Comparison of ENCODE assay signal across 19 cellular contexts in the genomic region with DNA sequence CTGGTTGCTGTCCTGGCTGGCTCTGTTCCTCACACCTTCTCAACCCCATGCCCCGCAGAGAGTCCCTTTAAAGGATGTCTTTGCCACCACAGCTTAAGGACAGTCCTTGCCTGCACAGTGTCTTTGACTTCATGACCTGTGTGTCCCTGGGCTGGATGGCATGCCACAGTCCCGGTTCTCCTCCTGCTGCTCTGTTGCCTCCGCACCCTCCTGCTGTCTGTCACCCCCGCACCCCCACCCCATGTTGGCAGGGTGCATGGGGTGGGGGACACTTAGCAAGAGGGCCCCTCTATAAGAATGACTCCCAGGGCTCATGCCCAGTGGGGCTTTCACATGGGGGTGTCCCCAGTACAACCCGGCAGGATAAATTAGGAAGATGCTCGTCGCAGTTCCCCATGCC. TPM values are rescaled to one million over a fixed set of nuclear protein-coding genes. Genes with fewer than 3 reads are reported as not detected.
DNase-seq lines count a peak whose midpoint lies in the region; ATAC-seq, FAIRE-seq and TF ChIP-seq lines count a peak whose summit lies in the region.
"Had no signal": no experiment of that assay in that cellular context is flagged by ENCODE, and none has a peak within 500 bp of the region (broad histone marks: within the 10 kb centered on the region; RNA-seq: fewer than 3 reads in every experiment).

No MANE protein-coding gene starts in this region.

- peaks cover 24% of the 10 kb centered on the region for H3K4me1 ChIP-seq in Panc1 (ENCODE audit: control insufficient read depth, insufficient read depth, low read length)
- H3K4me1 ChIP-seq in H1 (replicated peaks in 1 of 4; ENCODE audit: control insufficient read depth in 3 of 4, insufficient read depth in 4 of 4, low read length in 3 of 4): peaks cover 0 to 4% (median 3%) of the 10 kb centered on the region in 4 experiments; a peak in 5 of 7 replicates
- H3K4me1 ChIP-seq in esophagus muscularis mucosa: no peaks in the 10 kb centered on the region

- H3K9me3 Mint-ChIP-seq in osteocyte (ENCODE audit: unreplicated experiment): peaks cover 4% of the 10 kb centered on the region

- no peak overlapping the region for H4K5ac ChIP-seq in H1 (ENCODE audit: insufficient read length, low read depth, low read length)

- no peak for TF ChIP-seq CTCF in Panc1 (IDR thresholded peaks at IDR 0.05)
- TF ChIP-seq CTCF in H1 (IDR thresholded peaks at IDR 0.05; ENCODE audit: control extremely low read depth in 1 of 3, insufficient read depth in 1 of 3, low read depth in 1 of 3, low read length in 3 of 3): no peak
- no peak for TF ChIP-seq CTCF in osteocyte (IDR thresholded peaks at IDR 0.05)
- no peak for TF ChIP-seq CTCF in esophagus muscularis mucosa (IDR thresholded peaks at IDR 0.05)

- WGBS in H1 (ENCODE audit: extremely low coverage in 1 of 2, insufficient coverage in 1 of 2, insufficient read length in 1 of 2, insufficient replicate concordance in 2 of 2, low coverage in 1 of 2, low lambda C conversion rate in 2 of 2, missing lambda C conversion rate in 1 of 2), 2 experiments: 91% methylated on average over 7 of the region's 7 CpGs; no CpG with 5 or more reads in 1 of the 2 experiments
- WGBS in esophagus muscularis mucosa: 90% methylated on average over 4 of the region's 7 CpGs

- H3K4me3 Mint-ChIP-seq in osteocyte (ENCODE audit: unreplicated experiment) (no peak overlapping the region), T-helper 17 cell (no peak overlapping the region)
- H3K4me3 Mint-ChIP-seq: CD4-positive, CD25-positive, alpha-beta regulatory T cell; H9 had no signal

- intact Hi-C loops in Panc1 (cut with micrococcal nuclease; ENCODE audit: unreplicated experiment) (no loop called here), esophagus muscularis mucosa (cut with DNase I) (no loop called here)

- H3K27ac Mint-ChIP-seq in osteocyte (ENCODE audit: unreplicated experiment) (no peak overlapping the region), T-helper 17 cell (no peak overlapping the region)
- H3K27ac Mint-ChIP-seq: CD4-positive, CD25-positive, alpha-beta regulatory T cell had no signal

- H3K79me1 ChIP-seq in H1 (ENCODE audit: low read depth, low read length): no peaks in the 10 kb centered on the region

- no peak for FAIRE-seq in H1 (lab: Jason Lieb, UNC)
- FAIRE-seq: GM12878, GM18507 had no signal

- H2BK5ac ChIP-seq in H1 (ENCODE audit: low read depth, low read length): no peak overlapping the region

- H3K23ac ChIP-seq in H1 (ENCODE audit: insufficient read length): no peak overlapping the region

- TF ChIP-seq EP300 in H1 (IDR thresholded peaks at IDR 0.05; ENCODE audit: borderline replicate concordance in 1 of 2, low read depth in 2 of 2, low read length in 2 of 2) (no peak), esophagus muscularis mucosa (IDR thresholded peaks at IDR 0.05) (no peak)

- ATAC-seq in Panc1 (peak; percentile 32; the same call in 1 of the 2 replicates), T-helper 17 cell (no peak)
- ATAC-seq: GM12878 had no signal

- POLR2A ChIA-PET in Panc1 (lab: Charles Lee): no interaction called here
- POLR2A ChIA-PET in H1 (lab: Charles Lee; ENCODE audit: partially characterized antibody): no interaction called here

- no peak overlapping the region for H3K18ac ChIP-seq in H1 (ENCODE audit: extremely low read depth, low read length)

- H3K36me3 ChIP-seq in Panc1 (ENCODE audit: control insufficient read depth, insufficient read depth, low read length): no peaks in the 10 kb centered on the region
- no peaks in the 10 kb centered on the region for H3K36me3 ChIP-seq in H1 (ENCODE audit: control insufficient read depth in 2 of 4, insufficient read depth in 4 of 4, low read length in 3 of 4)
- no peaks in the 10 kb centered on the region for H3K36me3 ChIP-seq in esophagus muscularis mucosa
- H3K36me3 ChIP-seq: BLaER1 treated with 17β-estradiol and CSF1 and Interleukin-3, amounts not matched to agents 10 nM and 100 nM had no signal

- H3K4ac ChIP-seq in H1 (replicated peaks; ENCODE audit: insufficient read length, low read depth, low read length): no peak overlapping the region

- H2AK5ac ChIP-seq in H1 (ENCODE audit: low read depth, low read length): no peak overlapping the region

- no peak overlapping the region for H2BK12ac ChIP-seq in H1 (ENCODE audit: low read depth, low read length)

- no peak overlapping the region for H4K91ac ChIP-seq in H1 (replicated peaks; ENCODE audit: insufficient read length, low read length)

- H3K9ac ChIP-seq in H1 (replicated peaks in 1 of 4; ENCODE audit: extremely low read depth in 1 of 4, low read depth in 3 of 4, low read length in 3 of 4): no peak overlapping the region
- H3K9ac ChIP-seq: BLaER1 treated with 17β-estradiol and CSF1 and Interleukin-3, amounts not matched to agents 10 nM and 100 nM; GM23248 had no signal

- peak overlapping the region; percentile 64 for H3K27ac ChIP-seq in Panc1 (ENCODE audit: low read length)
- H3K27ac ChIP-seq in H1 (ENCODE audit: low read depth, low read length): no peak overlapping the region
- no peak overlapping the region for H3K27ac ChIP-seq in esophagus muscularis mucosa (replicated peaks in 1 of 4)
- H3K27ac ChIP-seq: 22Rv1; BLaER1 treated with 17β-estradiol and CSF1 and Interleukin-3, amounts not matched to agents 10 nM and 100 nM; GM23248 had no signal

- CTCF ChIA-PET in Panc1 (lab: Charles Lee): no interaction called here
- CTCF ChIA-PET in H1 (lab: Charles Lee; ENCODE audit: partially characterized antibody): no interaction called here

- no peaks in the 10 kb centered on the region for H3K27me3 ChIP-seq in Panc1 (ENCODE audit: control insufficient read depth, insufficient read depth, low read length)
- no peaks in the 10 kb centered on the region; a peak in 1 of 7 replicates for H3K27me3 ChIP-seq in H1 (replicated peaks in 1 of 4; ENCODE audit: control insufficient read depth in 3 of 4, extremely low read depth in 1 of 4, insufficient read depth in 3 of 4, low read length in 3 of 4)
- peaks cover 0 to 59% (median 4%) of the 10 kb centered on the region in 4 donors for H3K27me3 ChIP-seq in esophagus muscularis mucosa
- H3K27me3 ChIP-seq: BLaER1 treated with 17β-estradiol and CSF1 and Interleukin-3, amounts not matched to agents 10 nM and 100 nM had no signal

- TF ChIP-seq POLR2A in H1 (IDR thresholded peaks at IDR 0.05; ENCODE audit: control extremely low read depth in 1 of 2, low read depth in 2 of 2, low read length in 2 of 2) (no peak), esophagus muscularis mucosa (IDR thresholded peaks at IDR 0.05; ENCODE audit: low read depth) (no peak)

- H3K9me3 ChIP-seq in Panc1 (ENCODE audit: control insufficient read depth, insufficient read depth, low read depth, low read length) (no peaks in the 10 kb centered on the region), H1 (ENCODE audit: insufficient read depth in 2 of 2, low read depth in 1 of 2, low read length in 1 of 2) (no peaks in the 10 kb centered on the region), esophagus muscularis mucosa (no peaks in the 10 kb centered on the region), T-helper 17 cell (ENCODE audit: control insufficient read depth, low read length, poor library complexity, severe bottlenecking) (no peaks in the 10 kb centered on the region)
- H3K9me3 ChIP-seq: BLaER1 treated with 17β-estradiol and CSF1 and Interleukin-3, amounts not matched to agents 10 nM and 100 nM had no signal

- H3K36me3 Mint-ChIP-seq in osteocyte (ENCODE audit: unreplicated experiment): no peaks in the 10 kb centered on the region
- no peaks in the 10 kb centered on the region for H3K36me3 Mint-ChIP-seq in T-helper 17 cell (ENCODE audit: low read depth)
- H3K36me3 Mint-ChIP-seq: CD4-positive, CD25-positive, alpha-beta regulatory T cell had no signal

- 0 out of 2 replicates have a peak overlapping the region, but pooled peaks have one; percentile 8 for H2BK15ac ChIP-seq in H1 (ENCODE audit: low read length)

- H3K23me2 ChIP-seq in H1 (ENCODE audit: low read depth, low read length): peaks cover 5% of the 10 kb centered on the region; the same call in 1 of the 2 replicates

- no peak overlapping the region for H3K14ac ChIP-seq in H1 (ENCODE audit: insufficient read length)

- no peak overlapping the region for H2AFZ ChIP-seq in H1 (ENCODE audit: low read length)
- H2AFZ ChIP-seq: GM23248 had no signal

- no peak overlapping the region for H3K56ac ChIP-seq in H1 (replicated peaks; ENCODE audit: insufficient read length, low read depth, low read length)

- BruUV-seq in Panc1 (replicated peaks; lab: Mats Ljungman, UMichigan): no TSS peak

- TF ChIP-seq RAD21 in H1 (IDR thresholded peaks at IDR 0.05 in 1 of 2, conservative IDR thresholded peaks at IDR 0.05 in 1 of 2; ENCODE audit: low read depth in 2 of 2, low read length in 2 of 2): no peak

- H3K4me3 ChIP-seq in Panc1 (ENCODE audit: low read depth in 2 of 2, low read length in 2 of 2): no peak overlapping the region
- H3K4me3 ChIP-seq in H1 (ENCODE audit: extremely low read depth in 1 of 4, insufficient read depth in 2 of 4, low read depth in 3 of 4, low read length in 4 of 4): no peak overlapping the region
- H3K4me3 ChIP-seq in esophagus muscularis mucosa: no peak overlapping the region
- H3K4me3 ChIP-seq: BLaER1 treated with 17β-estradiol and CSF1 and Interleukin-3, amounts not matched to agents 10 nM and 100 nM; GM12878; GM23248 had no signal

- H2BK20ac ChIP-seq in H1 (ENCODE audit: low read length): 0 out of 2 replicates have a peak overlapping the region, but pooled peaks have one; percentile 17

- no peak overlapping the region for H3K4me2 ChIP-seq in H1 (ENCODE audit: insufficient read depth in 1 of 2, low read depth in 2 of 2, low read length in 2 of 2)
- H3K4me2 ChIP-seq: BLaER1 treated with 17β-estradiol and CSF1 and Interleukin-3, amounts not matched to agents 10 nM and 100 nM had no signal

- DNase-seq in HK-2 (ENCODE audit: unreplicated experiment) (peak; percentile 25), Panc1 (ENCODE audit: low read depth, low spot score) (no peak), H1 (ENCODE audit: low read depth in 1 of 2, low spot score in 2 of 2) (no peak), osteocyte (ENCODE audit: extremely low spot score, unreplicated experiment) (peak; percentile 75), esophagus muscularis mucosa (ENCODE audit: extremely low spot score) (no peak), T-helper 17 cell (no peak), AML-193 (lab: John Stamatoyannopoulos, UW) (no peak), midbrain (lab: John Stamatoyannopoulos, UW) (no peak)
- DNase-seq: Calu3; CD4-positive, CD25-positive, alpha-beta regulatory T cell; DMS 273 treated with DMSO at 0.1 percent for 48 hours; DMS79; H9 had no signal

- H4K20me1 ChIP-seq in H1 (replicated peaks in 1 of 2; ENCODE audit: control insufficient read depth in 1 of 2, insufficient read depth in 2 of 2, low read length in 2 of 2): peaks cover 0 to 2% of the 10 kb centered on the region in 2 experiments
- H4K20me1 ChIP-seq: BLaER1 treated with 17β-estradiol and CSF1 and Interleukin-3, amounts not matched to agents 10 nM and 100 nM had no signal

- no peak overlapping the region for H4K8ac ChIP-seq in H1 (ENCODE audit: extremely low read depth, insufficient read depth, low read length)

- in situ Hi-C loops in Panc1 (cut with HindIII; ENCODE audit: low pct_unique_long_range_greater_than_20kb, low sequenced_read_pairs): no loop called here

- H2BK120ac ChIP-seq in H1 (replicated peaks; ENCODE audit: low read depth, low read length): no peak overlapping the region

- peaks cover 30% of the 10 kb centered on the region for H3K4me1 Mint-ChIP-seq in osteocyte (ENCODE audit: unreplicated experiment)
- peaks cover 2% of the 10 kb centered on the region for H3K4me1 Mint-ChIP-seq in T-helper 17 cell
- H3K4me1 Mint-ChIP-seq: CD4-positive, CD25-positive, alpha-beta regulatory T cell had no signal

- H3K79me2 ChIP-seq in H1 (ENCODE audit: control insufficient read depth in 1 of 2, insufficient read depth in 2 of 2, low read length in 2 of 2): no peaks in the 10 kb centered on the region

- H3K27me3 Mint-ChIP-seq in osteocyte (ENCODE audit: unreplicated experiment) (no peaks in the 10 kb centered on the region), T-helper 17 cell (peaks cover 23% of the 10 kb centered on the region)

RNA-seq across cellular contexts. Expression of a gene that starts 41.6 kb away (rescaled TPM):
- 2.3 TPM for total RNA-seq in Panc1 (2021; ENCODE audit: unreplicated experiment)
- 2.6 TPM for polyA plus RNA-seq in Panc1 (2012; ENCODE audit: insufficient read length)
- 0.30 and 0.33 TPM in 2 replicates for total RNA-seq in H1 (2021; fragmentation: NEBNext Ultra II Directional; extraction: Animal tissue kit (Norgen Biotek cat#: 25700))
- 0.20 and 0.38 TPM in 2 replicates for polyA plus RNA-seq in H1 (2011; rRNA removed)
- 0.22 TPM for polyA plus RNA-seq in H1 (2011; cell fraction: cytosol; rRNA removed)
- polyA plus RNA-seq in H1 (2011; cell fraction: nucleus; rRNA removed): 0.40 TPM
- 0.20 to 0.45 TPM (median 0.29 TPM) in 4 replicates for polyA plus RNA-seq in H1 (2012, experiment 1 of 2)
- 0.24 TPM for polyA plus RNA-seq in H1 (2012, experiment 2 of 2)
- 0.41 TPM for polyA plus RNA-seq in H1 (2013, experiment 1 of 2)
- 0.31 TPM for polyA plus RNA-seq in H1 (2013, experiment 2 of 2)
- 0.20 and 0.35 TPM in 2 replicates for polyA minus RNA-seq in H1 (2011; rRNA and poly(A)+ RNA removed)
- polyA minus RNA-seq in H1 (2011; cell fraction: cytosol; rRNA and poly(A)+ RNA removed): not detected
- polyA minus RNA-seq in H1 (2011; cell fraction: nucleus; rRNA and poly(A)+ RNA removed): not detected
- total RNA-seq in osteocyte: 1.2 and 1.7 TPM in 2 replicates
- 1 to 10 TPM in 1 of 4 donors, not detected in 3; 2.1 TPM for total RNA-seq in esophagus muscularis mucosa
- total RNA-seq in T-helper 17 cell: not detected
- total RNA-seq: CD4-positive, CD25-positive, alpha-beta regulatory T cell; G401; GM12878 had no signal
- polyA plus RNA-seq: CD4-positive, CD25-positive, alpha-beta regulatory T cell had no signal

RNA-seq across cellular contexts. Expression of a gene that starts 44.1 kb away (rescaled TPM):
- total RNA-seq in Panc1 (2021; ENCODE audit: unreplicated experiment) (507 TPM), osteocyte (111 TPM in 2 replicates), esophagus muscularis mucosa (1 to 10 TPM in 1 of 4 donors, under 1 TPM in 3; 0.39 to 2.0 (median 0.65) TPM), T-helper 17 cell (under 1 TPM; 0.23 to 0.57 TPM)
- 830 TPM for polyA plus RNA-seq in Panc1 (2012; ENCODE audit: insufficient read length)
- 5.8 and 7.5 TPM in 2 replicates for total RNA-seq in H1 (2021; fragmentation: NEBNext Ultra II Directional; extraction: Animal tissue kit (Norgen Biotek cat#: 25700))
- polyA plus RNA-seq in H1 (2011; rRNA removed): 1.6 and 2.5 TPM in 2 replicates
- 1.8 TPM for polyA plus RNA-seq in H1 (2011; cell fraction: cytosol; rRNA removed)
- 4.4 TPM for polyA plus RNA-seq in H1 (2011; cell fraction: nucleus; rRNA removed)
- 2.3 to 3.3 TPM (median 2.8 TPM) in 4 replicates for polyA plus RNA-seq in H1 (2012, experiment 1 of 2)
- 2.3 TPM for polyA plus RNA-seq in H1 (2012, experiment 2 of 2)
- 4.0 TPM for polyA plus RNA-seq in H1 (2013, experiment 1 of 2)
- polyA plus RNA-seq in H1 (2013, experiment 2 of 2): 4.2 TPM
- polyA minus RNA-seq in H1 (2011; rRNA and poly(A)+ RNA removed): 2.2 and 3.9 TPM in 2 replicates
- 2.1 TPM for polyA minus RNA-seq in H1 (2011; cell fraction: cytosol; rRNA and poly(A)+ RNA removed)
- polyA minus RNA-seq in H1 (2011; cell fraction: nucleus; rRNA and poly(A)+ RNA removed): 2.8 TPM
- total RNA-seq: CD4-positive, CD25-positive, alpha-beta regulatory T cell had no signal

Comparison
In these comparisons a context has a peak if more than half of its experiments do, and no peak if none do; other contexts are left out.
1. DNase-seq: peak in HK-2 (single experiment) and osteocyte (single experiment); none in Panc1 (single experiment), H1 (0 of 2), esophagus muscularis mucosa (single experiment), T-helper 17 cell (0 of 3), AML-193 (0 of 2) and midbrain (single experiment).
2. RNA of a gene that starts 44.1 kb away (total RNA-seq): 507 TPM in Panc1 (single experiment) and 111 TPM in osteocyte; 5.8 to 7.5 TPM in H1, 0.39 to 2.0 TPM in esophagus muscularis mucosa and 0.23 to 0.57 TPM in T-helper 17 cell; every median in the first group is over 10 times any median in the second.